8 cellular contexts compared by ENCODE assay signal in the genomic region with DNA sequence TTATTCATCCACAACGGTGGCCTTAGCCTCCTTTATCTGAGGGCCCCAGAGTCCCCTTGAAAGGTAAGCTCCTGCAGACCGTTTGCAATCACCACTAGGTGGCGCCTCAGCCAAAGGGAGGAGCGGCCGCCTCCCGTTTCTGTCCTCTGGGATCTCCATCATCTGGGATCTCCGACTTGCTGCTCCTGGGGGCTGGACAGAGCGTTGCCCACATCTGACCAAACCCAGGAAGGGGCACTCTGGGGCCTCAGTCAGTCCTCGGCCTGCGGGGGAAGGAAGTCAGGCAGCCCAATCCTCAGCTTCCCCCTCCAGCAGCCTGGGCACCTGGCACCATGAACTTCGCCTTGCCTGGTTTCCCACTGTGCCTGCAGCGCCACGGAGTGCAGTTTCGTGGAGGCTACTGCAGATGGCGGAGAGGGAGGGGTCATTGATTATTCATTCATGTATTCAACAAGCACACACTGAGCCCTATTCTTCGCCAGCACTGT. TPM values are rescaled to one million over a fixed set of nuclear protein-coding genes. Genes with fewer than 3 reads are reported as not detected.
DNase-seq lines count a peak whose midpoint lies in the region; ATAC-seq, FAIRE-seq and TF ChIP-seq lines count a peak whose summit lies in the region.

No MANE protein-coding gene starts in this region.

- H3K4me3 ChIP-seq in PC-9 (no peak overlapping the region), fibroblast of the aortic adventitia (ENCODE audit: low read depth, low read length) (no peak overlapping the region), transverse colon (no peak overlapping the region)

- no peaks in the 10 kb centered on the region for H3K9me3 ChIP-seq in PC-9 (ENCODE audit: insufficient read depth, low read depth)
- H3K9me3 ChIP-seq in transverse colon: no peaks in the 10 kb centered on the region

- peaks cover 6% of the 10 kb centered on the region for H3K4me1 Mint-ChIP-seq in activated T-helper 1 cell treated with anti-CD3 and anti-CD28 coated beads, Interleukin-12 subunit alpha, Interleukin-12 subunit beta, Interleukin-2, Interleukin-4 antibody, amounts not matched to agents 30 ng/mL and 10 ng/mL and 1 ng/mL, durations not matched to agents 14 hours and 24 hours and 36 hours (ENCODE audit: low read depth)

- POLR2A ChIA-PET in PC-9 (lab: Charles Lee; ENCODE audit: unreplicated experiment): no interaction called here

- in situ Hi-C loops in transverse colon (cut with MboI; ENCODE audit: low pct_ligation_motif_present in 1 of 4, low pct_unique_long_range_greater_than_20kb in 1 of 4, low sequenced_read_pairs in 3 of 4): loop anchor here in 3 of 4 donors (5.0 to 25.0 kb wide), 3 partner anchors 175 to 410 kb away; no protein-coding TSS in a partner anchor

- no peak overlapping the region for H2AFZ ChIP-seq in PC-9

- no TSS peak for BruUV-seq in PC-9 (replicated peaks; lab: Mats Ljungman, UMichigan)

- no peak for ATAC-seq in HG02852 (IDR thresholded peaks at IDR 0.05; ENCODE audit: unreplicated experiment)

- CTCF ChIA-PET in PC-9 (lab: Charles Lee): interaction anchor here (0.5 to 0.8 kb wide), 4 partner anchors 147 to 177 kb away, joined by 3 to 6 read pairs (median 4); no protein-coding TSS in a partner anchor

- no peak overlapping the region for H3K27ac ChIP-seq in PC-9
- H3K27ac ChIP-seq in transverse colon: no peak overlapping the region

- TF ChIP-seq EP300 in transverse colon (IDR thresholded peaks at IDR 0.05; ENCODE audit: low read depth): no peak

- no peaks in the 10 kb centered on the region for H4K20me1 ChIP-seq in PC-9 (ENCODE audit: insufficient read depth)

- no peak overlapping the region for H3K27ac Mint-ChIP-seq in activated T-helper 1 cell treated with anti-CD3 and anti-CD28 coated beads, Interleukin-12 subunit alpha, Interleukin-12 subunit beta, Interleukin-2, Interleukin-4 antibody, amounts not matched to agents 30 ng/mL and 10 ng/mL and 1 ng/mL, durations not matched to agents 14 hours and 24 hours and 36 hours

- H3K9me3 Mint-ChIP-seq in activated T-helper 1 cell treated with anti-CD3 and anti-CD28 coated beads, Interleukin-12 subunit alpha, Interleukin-12 subunit beta, Interleukin-2, Interleukin-4 antibody, amounts not matched to agents 30 ng/mL and 10 ng/mL and 1 ng/mL, durations not matched to agents 14 hours and 24 hours and 36 hours: no peaks in the 10 kb centered on the region

- 23% methylated on average over 13 of the region's 16 CpGs; no CpG with 5 or more reads in 1 of the 2 donors for WGBS in transverse colon (ENCODE audit: low coverage in 1 of 2), 2 donors

- peak; percentile 94 for TF ChIP-seq CTCF in PC-9 (conservative IDR thresholded peaks at IDR 0.05)
- TF ChIP-seq CTCF in fibroblast of the aortic adventitia (IDR thresholded peaks at IDR 0.05; ENCODE audit: insufficient read depth, low read length): peak; percentile 85
- peak; percentile 80 to 92 (median 89) for TF ChIP-seq CTCF in transverse colon (IDR thresholded peaks at IDR 0.05)

- H3K9me2 ChIP-seq in PC-9 (ENCODE audit: insufficient read depth): no peaks in the 10 kb centered on the region

- H3K27me3 Mint-ChIP-seq in activated T-helper 1 cell treated with anti-CD3 and anti-CD28 coated beads, Interleukin-12 subunit alpha, Interleukin-12 subunit beta, Interleukin-2, Interleukin-4 antibody, amounts not matched to agents 30 ng/mL and 10 ng/mL and 1 ng/mL, durations not matched to agents 14 hours and 24 hours and 36 hours (ENCODE audit: insufficient read depth): peaks cover 5% of the 10 kb centered on the region

- no peaks in the 10 kb centered on the region for H3K79me2 ChIP-seq in PC-9 (ENCODE audit: low read depth)

- H3K27me3 ChIP-seq in PC-9 (ENCODE audit: insufficient read depth, low read depth) (peaks cover 62% of the 10 kb centered on the region), transverse colon (no peaks in the 10 kb centered on the region)

- FAIRE-seq in HTR-8/SVneo (lab: Jason Lieb, UNC): no peak

- H3K4me1 ChIP-seq in PC-9 (replicated peaks; ENCODE audit: insufficient read depth) (no peaks in the 10 kb centered on the region), transverse colon (no peaks in the 10 kb centered on the region)

- no peak overlapping the region for H3K4me2 ChIP-seq in PC-9

- no peak for TF ChIP-seq POLR2A in transverse colon (IDR thresholded peaks at IDR 0.05)

- no peak overlapping the region for H3K4me3 Mint-ChIP-seq in activated T-helper 1 cell treated with anti-CD3 and anti-CD28 coated beads, Interleukin-12 subunit alpha, Interleukin-12 subunit beta, Interleukin-2, Interleukin-4 antibody, amounts not matched to agents 30 ng/mL and 10 ng/mL and 1 ng/mL, durations not matched to agents 14 hours and 24 hours and 36 hours

- intact Hi-C loops in PC-9 (cut with micrococcal nuclease; ENCODE audit: unreplicated experiment) (loop anchor here (1.0 kb wide), 1 partner anchor 178 kb away; no protein-coding TSS in a partner anchor), transverse colon (cut with DNase I; ENCODE audit: low total_unique reads) (no loop called here)
- intact Hi-C loops in activated T-helper 1 cell treated with anti-CD3 and anti-CD28 coated beads, Interleukin-12 subunit alpha, Interleukin-12 subunit beta, Interleukin-2, Interleukin-4 antibody, amounts not matched to agents 30 ng/mL and 10 ng/mL and 1 ng/mL, durations not matched to agents 14 hours and 24 hours and 36 hours (cut with micrococcal nuclease): loop anchor here (1.0 to 2.0 kb wide), 2 partner anchors 178 to 406 kb away; no protein-coding TSS in a partner anchor

- no peaks in the 10 kb centered on the region for H3K36me3 ChIP-seq in PC-9 (ENCODE audit: low read depth)
- H3K36me3 ChIP-seq in transverse colon: no peaks in the 10 kb centered on the region

- H3K36me3 Mint-ChIP-seq in activated T-helper 1 cell treated with anti-CD3 and anti-CD28 coated beads, Interleukin-12 subunit alpha, Interleukin-12 subunit beta, Interleukin-2, Interleukin-4 antibody, amounts not matched to agents 30 ng/mL and 10 ng/mL and 1 ng/mL, durations not matched to agents 14 hours and 24 hours and 36 hours (ENCODE audit: low read depth): no peaks in the 10 kb centered on the region

- H3F3A ChIP-seq in PC-9 (ENCODE audit: insufficient read depth, low read depth): no peaks in the 10 kb centered on the region

- DNase-seq in DMS 273 (lab: John Stamatoyannopoulos, UW; ENCODE audit: unreplicated experiment): peak; percentile 89
- DNase-seq in HTR-8/SVneo (ENCODE audit: insufficient read length, low spot score): peak; percentile 79
- DNase-seq in PC-9: peak; percentile 46 to 66
- peak; percentile 22 for DNase-seq in activated T-helper 1 cell treated with anti-CD3 and anti-CD28 coated beads, Interleukin-12 subunit alpha, Interleukin-12 subunit beta, Interleukin-2, Interleukin-4 antibody, amounts not matched to agents 30 ng/mL and 10 ng/mL and 1 ng/mL, durations not matched to agents 14 hours and 24 hours and 36 hours (ENCODE audit: low spot score)
- DNase-seq in fibroblast of the aortic adventitia (ENCODE audit: low read depth): peak; percentile 66
- DNase-seq in occipital lobe (lab: John Stamatoyannopoulos, UW): peak; percentile 87
- peak; percentile 74 for DNase-seq in transverse colon

RNA-seq across cellular contexts. Expression of a gene that starts 23.5 kb away (rescaled TPM):
- 0.46 and 1.1 TPM in 2 replicates for total RNA-seq in PC-9 (2021)
- 5.7 TPM in 2 replicates for total RNA-seq in activated T-helper 1 cell treated with anti-CD3 and anti-CD28 coated beads, Interleukin-12 subunit alpha, Interleukin-12 subunit beta, Interleukin-2, Interleukin-4 antibody, amounts not matched to agents 30 ng/mL and 10 ng/mL and 1 ng/mL, durations not matched to agents 14 hours and 24 hours and 36 hours
- total RNA-seq in fibroblast of the aortic adventitia (ENCODE audit: low replicate concordance): 23.1 and 27.4 TPM in 2 replicates
- 27.1 TPM for total RNA-seq in occipital lobe
- total RNA-seq in transverse colon: 10 to 100 TPM; 41.5 to 90.0 (median 56.4) TPM

Comparison
In these comparisons a context has a peak if more than half of its experiments do, and no peak if none do; other contexts are left out.
1. DNase-seq: peak in every context shown above with its lines; median percentile 89 in DMS 273; 87 in occipital lobe; 79 in HTR-8/SVneo; 74 in transverse colon; 66 in fibroblast of the aortic adventitia; 56 in PC-9; 22 in activated T-helper 1 cell treated with anti-CD3 and anti-CD28 coated beads, Interleukin-12 subunit alpha, Interleukin-12 subunit beta, Interleukin-2, Interleukin-4 antibody, amounts not matched to agents 30 ng/mL and 10 ng/mL and 1 ng/mL, durations not matched to agents 14 hours and 24 hours and 36 hours.